In genomic region chr22:37633082-37633692, GRCh38 we compare ENCODE assay signal across 8 cellular contexts. TPM values are rescaled to one million over a fixed set of nuclear protein-coding genes. Genes with fewer than 3 reads are reported as not detected.
DNase-seq lines count a peak whose midpoint lies in the region; ATAC-seq and TF ChIP-seq lines count a peak whose summit lies in the region.

No MANE protein-coding gene starts in this region.

- no peak for TF ChIP-seq CTCF in foreskin keratinocyte (conservative IDR thresholded peaks at IDR 0.05)

- DNase-seq in NAMALWA (ENCODE audit: low spot score), result peak; percentile 53
- no peak for DNase-seq in sciatic nerve (ENCODE audit: low spot score)
- DNase-seq in foreskin keratinocyte, result no peak
- no peak for DNase-seq in occipital lobe (lab: John Stamatoyannopoulos, UW)
- DNase-seq in DMS79 treated with DMSO at 0.1 percent for 48 hours (lab: John Stamatoyannopoulos, UW), result no peak

- peak overlapping the region; percentile 50 for H3K4me3 ChIP-seq in duodenal mucosa (ENCODE audit: low read depth in 1 of 2, low read length in 2 of 2)

- no peaks in the 10 kb centered on the region for H3K9me3 ChIP-seq in duodenal mucosa (ENCODE audit: control insufficient read depth in 1 of 2, low read length in 2 of 2)

- H3K4me1 ChIP-seq in duodenal mucosa (ENCODE audit: control insufficient read depth in 1 of 2, insufficient read depth in 2 of 2, low read length in 2 of 2), result peaks cover 66 to 75% of the 10 kb centered on the region in 2 donors
- H3K4me1 ChIP-seq in foreskin keratinocyte, result no peaks in the 10 kb centered on the region

- intact Hi-C loops in sciatic nerve (cut with DNase I), result no loop called here

- H3K27ac ChIP-seq in duodenal mucosa (ENCODE audit: low read depth, low read length), result peak overlapping the region; percentile 70
- no peak overlapping the region for H3K27ac ChIP-seq in foreskin keratinocyte

- H3K27me3 ChIP-seq in duodenal mucosa (ENCODE audit: control insufficient read depth in 1 of 2, insufficient read depth in 2 of 2, low read length in 2 of 2) (no peaks in the 10 kb centered on the region), foreskin keratinocyte (no peaks in the 10 kb centered on the region)

- ATAC-seq in GM18858 (IDR thresholded peaks at IDR 0.05; ENCODE audit: unreplicated experiment) (peak; percentile 46), GM21825 (IDR thresholded peaks at IDR 0.05; ENCODE audit: unreplicated experiment) (peak; percentile 49), sciatic nerve (peak; percentile 0), foreskin keratinocyte (no peak)

- H3K36me3 ChIP-seq in duodenal mucosa (ENCODE audit: control insufficient read depth in 1 of 2, insufficient read depth in 2 of 2, low read length in 2 of 2), result peaks cover 5 to 40% of the 10 kb centered on the region in 2 donors

- peak overlapping the region; percentile 47 to 70 for H3K9ac ChIP-seq in duodenal mucosa (ENCODE audit: low read depth in 1 of 2, low read length in 2 of 2)

RNA-seq across cellular contexts. Expression of gene SH3BP1, which starts 6.3 kb away (rescaled TPM):
- 10.3 TPM for total RNA-seq in sciatic nerve
- total RNA-seq in foreskin keratinocyte, result 48.6 and 51.5 TPM in 2 replicates
- polyA plus RNA-seq in foreskin keratinocyte, result 61.9 and 71.5 TPM in 2 replicates
- total RNA-seq in occipital lobe, result 1.9 TPM

RNA-seq across cellular contexts. Expression of gene GGA1, which starts 24.6 kb away (rescaled TPM):
- total RNA-seq in sciatic nerve, result 71.2 TPM
- total RNA-seq in foreskin keratinocyte, result 32.9 and 37.6 TPM in 2 replicates
- 27.7 and 28.9 TPM in 2 replicates for polyA plus RNA-seq in foreskin keratinocyte
- 32.0 TPM for total RNA-seq in occipital lobe

RNA-seq across cellular contexts. Expression of gene PDXP, which starts 25.3 kb away (rescaled TPM):
- total RNA-seq in sciatic nerve (10.0 TPM), foreskin keratinocyte (9.7 and 10.2 TPM in 2 replicates), occipital lobe (40.6 TPM)
- 12.5 and 13.3 TPM in 2 replicates for polyA plus RNA-seq in foreskin keratinocyte

RNA-seq across cellular contexts. Expression of gene LGALS1, which starts 42.2 kb away (rescaled TPM):
- total RNA-seq in sciatic nerve (1,269 TPM), foreskin keratinocyte (2,399 and 2,773 TPM in 2 replicates), occipital lobe (119 TPM)
- 3,861 and 5,401 TPM in 2 replicates for polyA plus RNA-seq in foreskin keratinocyte

RNA-seq across cellular contexts. Expression of gene NOL12, which starts 53.0 kb away (rescaled TPM):
- 21.2 TPM for total RNA-seq in sciatic nerve
- total RNA-seq in foreskin keratinocyte, result 31.1 and 33.2 TPM in 2 replicates
- polyA plus RNA-seq in foreskin keratinocyte, result 44.9 and 46.9 TPM in 2 replicates
- 18.2 TPM for total RNA-seq in occipital lobe
